ENCODE assay signal across 20 cellular contexts in the genomic region with DNA sequence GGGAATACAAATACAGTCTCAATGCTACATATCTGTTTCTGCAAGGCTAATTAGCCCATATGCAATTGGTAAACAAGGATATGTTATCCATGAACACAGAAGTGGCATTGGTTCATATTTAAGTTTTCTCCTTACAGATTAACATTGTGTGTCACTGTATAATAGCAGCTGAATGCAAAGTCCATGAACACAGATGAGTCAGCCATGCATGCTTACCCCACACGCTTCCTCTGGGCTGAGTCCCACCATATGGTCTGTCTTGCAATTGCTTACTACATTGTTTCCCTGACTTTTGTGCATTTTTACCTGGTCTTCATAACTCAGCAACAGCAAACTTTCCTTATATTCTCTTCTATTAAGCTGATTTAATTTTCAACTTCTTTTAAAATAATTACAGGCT. TPM values are rescaled to one million over a fixed set of nuclear protein-coding genes. Genes with fewer than 3 reads are reported as not detected.
DNase-seq lines count a peak whose midpoint lies in the region; ATAC-seq, FAIRE-seq and TF ChIP-seq lines count a peak whose summit lies in the region.
"Had no signal": no experiment of that assay in that cellular context is flagged by ENCODE, and none has a peak within 500 bp of the region (broad histone marks: within the 10 kb centered on the region; RNA-seq: fewer than 3 reads in every experiment).

No MANE protein-coding gene starts in this region.

- peaks cover 0 to 7% of the 10 kb centered on the region in 2 experiments; a peak in 3 of 5 replicates for H3K27me3 ChIP-seq in K562 (ENCODE audit: control insufficient read depth in 2 of 2, insufficient read depth in 2 of 2, low read length in 2 of 2)

- H3K9me1 ChIP-seq in K562 (ENCODE audit: control insufficient read depth, insufficient read depth, low read length), result no peaks in the 10 kb centered on the region

- TF ChIP-seq EP300 in K562 (IDR thresholded peaks at IDR 0.05; ENCODE audit: low read length), result no peak

- H3K4me1 ChIP-seq in K562 (replicated peaks in 1 of 2; ENCODE audit: control insufficient read depth in 2 of 2, insufficient read depth in 2 of 2, low read length in 2 of 2), result no peaks in the 10 kb centered on the region
- H3K4me1 ChIP-seq in kidney (ENCODE audit: control insufficient read depth in 1 of 2, insufficient read depth in 1 of 2, low read depth in 1 of 2, low read length in 2 of 2), result no peaks in the 10 kb centered on the region
- H3K4me1 ChIP-seq: psoas muscle had no signal

- POLR2A ChIA-PET in K562 (lab: Yijun Ruan, JAX), result interaction anchor here (0.9 kb wide), 1 partner anchor 113 kb away, joined by 3 read pairs; no protein-coding TSS in a partner anchor

- BruUV-seq in K562 (replicated peaks; lab: Mats Ljungman, UMichigan), result no TSS peak

- H3K9ac ChIP-seq in K562 (ENCODE audit: insufficient read depth in 1 of 2, low read depth in 2 of 2, low read length in 2 of 2), result no peak overlapping the region
- H3K9ac ChIP-seq in kidney (ENCODE audit: low read length in 2 of 2), result no peak overlapping the region

- no peak overlapping the region for H3K27ac Mint-ChIP-seq in activated T-helper 1 cell treated with anti-CD3 and anti-CD28 coated beads, Interleukin-12 subunit alpha, Interleukin-12 subunit beta, Interleukin-2, Interleukin-4 antibody, amounts not matched to agents 30 ng/mL and 10 ng/mL and 1 ng/mL, durations not matched to agents 14 hours and 24 hours and 36 hours
- H3K27ac Mint-ChIP-seq: activated naive CD8-positive, alpha-beta T cell; naive B cell; T-helper 17 cell had no signal

- H3K36me3 Mint-ChIP-seq in activated T-helper 1 cell treated with anti-CD3 and anti-CD28 coated beads, Interleukin-12 subunit alpha, Interleukin-12 subunit beta, Interleukin-2, Interleukin-4 antibody, amounts not matched to agents 30 ng/mL and 10 ng/mL and 1 ng/mL, durations not matched to agents 14 hours and 24 hours and 36 hours (ENCODE audit: low read depth), result no peaks in the 10 kb centered on the region
- H3K36me3 Mint-ChIP-seq: activated naive CD8-positive, alpha-beta T cell; naive B cell had no signal

- no peak overlapping the region for H3K4me2 ChIP-seq in K562 (ENCODE audit: insufficient read depth, low read length)

- no peak for TF ChIP-seq POLR2A in K562 (conservative IDR thresholded peaks at IDR 0.05)

- no peaks in the 10 kb centered on the region for H3K4me1 Mint-ChIP-seq in activated T-helper 1 cell treated with anti-CD3 and anti-CD28 coated beads, Interleukin-12 subunit alpha, Interleukin-12 subunit beta, Interleukin-2, Interleukin-4 antibody, amounts not matched to agents 30 ng/mL and 10 ng/mL and 1 ng/mL, durations not matched to agents 14 hours and 24 hours and 36 hours (ENCODE audit: low read depth)
- H3K4me1 Mint-ChIP-seq: naive B cell, T-helper 17 cell had no signal

- no peaks in the 10 kb centered on the region for H4K20me1 ChIP-seq in K562 (replicated peaks; ENCODE audit: control insufficient read depth, insufficient read depth, low read length)

- CTCF ChIA-PET in K562 (lab: Yijun Ruan, JAX; ENCODE audit: low intra/inter-chr PET ratio), result no interaction called here

- H3K9me3 Mint-ChIP-seq in activated T-helper 1 cell treated with anti-CD3 and anti-CD28 coated beads, Interleukin-12 subunit alpha, Interleukin-12 subunit beta, Interleukin-2, Interleukin-4 antibody, amounts not matched to agents 30 ng/mL and 10 ng/mL and 1 ng/mL, durations not matched to agents 14 hours and 24 hours and 36 hours, result no peaks in the 10 kb centered on the region
- H3K9me3 Mint-ChIP-seq: naive B cell had no signal

- DNase-seq in Daoy (ENCODE audit: low read depth) (peak; percentile 58), Kasumi-1 (lab: John Stamatoyannopoulos, UW) (peak; percentile 32 to 46), K562 (ENCODE audit: extremely low read depth in 1 of 4, low spot score in 3 of 4) (no peak), iris pigment epithelial cell (ENCODE audit: low read depth) (peak; percentile 76), activated gamma-delta T cell treated with Interleukin-2 at 50 U/mL for 16 hours (no peak), kidney (no peak)
- no peak for DNase-seq in activated T-helper 1 cell treated with anti-CD3 and anti-CD28 coated beads, Interleukin-12 subunit alpha, Interleukin-12 subunit beta, Interleukin-2, Interleukin-4 antibody, amounts not matched to agents 30 ng/mL and 10 ng/mL and 1 ng/mL, durations not matched to agents 14 hours and 24 hours and 36 hours (ENCODE audit: low spot score)
- DNase-seq in central memory CD4-positive, alpha-beta T cell, result no peak
- DNase-seq: activated CD8-positive, alpha-beta memory T cell treated with anti-CD3 and anti-CD28 coated beads, Interleukin-2, amount 50 U/mL, for 48 hours; C1 segment of cervical spinal cord; cerebellar nuclear complex; hippocampal formation; KG1; naive B cell; NCI-H187; NCI-H526 treated with DMSO at 0.1 percent for 48 hours; psoas muscle; T-helper 17 cell had no signal

- no peaks in the 10 kb centered on the region for H3K9me3 ChIP-seq in K562 (replicated peaks; ENCODE audit: control insufficient read depth, insufficient read depth, low read depth, low read length)
- H3K9me3 ChIP-seq in kidney (ENCODE audit: control insufficient read depth in 1 of 2, low read length in 2 of 2), result no peaks in the 10 kb centered on the region
- H3K9me3 ChIP-seq: psoas muscle, thoracic aorta had no signal

- H2AFZ ChIP-seq in K562 (ENCODE audit: low read depth, low read length), result no peak overlapping the region; the same call in 1 of the 2 replicates

- 7% methylated on average over 1 of the region's 1 CpG for WGBS in K562 (ENCODE audit: insufficient coverage, low coverage, missing lambda C conversion rate)

- no peaks in the 10 kb centered on the region for H3K79me2 ChIP-seq in K562 (ENCODE audit: control insufficient read depth, insufficient read depth, low read length)

- TF ChIP-seq CTCF in K562 (IDR thresholded peaks at IDR 0.05 in 2 of 3, conservative IDR thresholded peaks at IDR 0.05 in 1 of 3; ENCODE audit: insufficient read depth in 2 of 3, low read depth in 1 of 3, low read length in 3 of 3), result no peak
- no peak for TF ChIP-seq CTCF in kidney (IDR thresholded peaks at IDR 0.05; ENCODE audit: borderline replicate concordance, extremely low read depth, insufficient read depth)

- TF ChIP-seq RAD21 in K562 (CRISPR knock-in tag; conservative IDR thresholded peaks at IDR 0.05 in 1 of 2, IDR thresholded peaks at IDR 0.05 in 1 of 2), result no peak

- H3K4me3 ChIP-seq in K562, result no peak overlapping the region
- H3K4me3 ChIP-seq in kidney (ENCODE audit: low read length in 2 of 2), result no peak overlapping the region
- H3K4me3 ChIP-seq: psoas muscle, thoracic aorta had no signal

- peaks cover 13% of the 10 kb centered on the region for H3K27me3 Mint-ChIP-seq in activated T-helper 1 cell treated with anti-CD3 and anti-CD28 coated beads, Interleukin-12 subunit alpha, Interleukin-12 subunit beta, Interleukin-2, Interleukin-4 antibody, amounts not matched to agents 30 ng/mL and 10 ng/mL and 1 ng/mL, durations not matched to agents 14 hours and 24 hours and 36 hours (ENCODE audit: insufficient read depth)

- peak; percentile 49; the same call in 2 of the 3 replicates for ATAC-seq in K562
- ATAC-seq: psoas muscle, T-helper 17 cell had no signal

- H3K36me3 ChIP-seq in K562 (ENCODE audit: control insufficient read depth, insufficient read depth, low read length), result no peaks in the 10 kb centered on the region
- no peaks in the 10 kb centered on the region for H3K36me3 ChIP-seq in kidney (ENCODE audit: control insufficient read depth in 1 of 2, insufficient read depth in 2 of 2, low read length in 2 of 2)
- H3K36me3 ChIP-seq: thoracic aorta had no signal

- H3K27ac ChIP-seq in K562 (ENCODE audit: extremely low read depth, low read depth, low read length) (no peak overlapping the region), kidney (ENCODE audit: low read depth in 2 of 2, low read length in 2 of 2) (no peak overlapping the region)
- H3K27ac ChIP-seq: psoas muscle, thoracic aorta had no signal

- intact Hi-C loops in K562 (cut with micrococcal nuclease) (no loop called here), kidney (cut with DNase I) (no loop called here)
- intact Hi-C loops in activated T-helper 1 cell treated with anti-CD3 and anti-CD28 coated beads, Interleukin-12 subunit alpha, Interleukin-12 subunit beta, Interleukin-2, Interleukin-4 antibody, amounts not matched to agents 30 ng/mL and 10 ng/mL and 1 ng/mL, durations not matched to agents 14 hours and 24 hours and 36 hours (cut with micrococcal nuclease), result no loop called here

- FAIRE-seq in K562 (lab: Jason Lieb, UNC) (no peak), kidney (lab: Jason Lieb, UNC) (no peak)

- H3K4me3 Mint-ChIP-seq in activated T-helper 1 cell treated with anti-CD3 and anti-CD28 coated beads, Interleukin-12 subunit alpha, Interleukin-12 subunit beta, Interleukin-2, Interleukin-4 antibody, amounts not matched to agents 30 ng/mL and 10 ng/mL and 1 ng/mL, durations not matched to agents 14 hours and 24 hours and 36 hours, result no peak overlapping the region
- H3K4me3 Mint-ChIP-seq: activated naive CD8-positive, alpha-beta T cell; naive B cell; T-helper 17 cell had no signal

- in situ Hi-C loops in K562 (cut with MboI), result no loop called here

RNA-seq across cellular contexts. Expression of a gene that starts 41.5 kb away (rescaled TPM):
- 35.2 and 36.5 TPM in 2 replicates for total RNA-seq in Daoy (2014; rRNA removed; shearing (Covaris generic))
- 41.7 and 75.4 TPM in 2 replicates for total RNA-seq in K562 (2011; cell fraction: chromatin; rRNA removed; ENCODE audit: low replicate concordance)
- total RNA-seq in K562 (2011; cell fraction: nucleolus; rRNA removed), result 21.2 and 22.3 TPM in 2 replicates
- total RNA-seq in K562 (2011; cell fraction: nucleoplasm; rRNA removed), result 32.4 and 40.6 TPM in 2 replicates
- total RNA-seq in K562 (2014; rRNA removed) (31.3 and 33.8 TPM in 2 replicates), K562 (2014; rRNA removed; fragmentation: Illumina TruSeq; extraction: Trizol) (102 and 117 TPM in 2 replicates), K562 (2015; rRNA removed; fragmentation: Illumina TruSeq; extraction: Trizol) (67.8 and 73.0 TPM in 2 replicates), K562 (2021) (51.7 and 54.3 TPM in 2 replicates), kidney (42.3 TPM)
- polyA plus RNA-seq in K562 (2011; rRNA removed) (46.1 and 61.2 TPM in 2 replicates), K562 (2014; fragmentation: Illumina TruSeq; extraction: Trizol) (54.4 and 57.9 TPM in 2 replicates), K562 (2014; fragmentation: Nextera tagmentation; extraction: Ambion mirVana) (10 to 100 TPM; 77.3 to 82.4 TPM), K562 (2014; rRNA removed) (40.9 and 48.5 TPM in 2 replicates), kidney (ENCODE audit: insufficient read depth, low read depth, low replicate concordance) (27.1 TPM)
- polyA plus RNA-seq in K562 (2011; cell fraction: cytosol; rRNA removed), result 11.2 and 18.7 TPM in 2 replicates
- polyA plus RNA-seq in K562 (2011; cell fraction: nucleus; rRNA removed), result 10.7 and 14.4 TPM in 2 replicates
- polyA plus RNA-seq in K562 (2012), result 45.5 and 52.4 TPM in 2 replicates
- polyA minus RNA-seq in K562 (2011; rRNA and poly(A)+ RNA removed), result 157 and 166 TPM in 2 replicates
- polyA minus RNA-seq in K562 (2011; cell fraction: cytosol; rRNA and poly(A)+ RNA removed), result 25.9 and 29.5 TPM in 2 replicates
- polyA minus RNA-seq in K562 (2011; cell fraction: nucleus; rRNA and poly(A)+ RNA removed), result 23.6 and 55.8 TPM in 2 replicates
- total RNA-seq in activated T-helper 1 cell treated with anti-CD3 and anti-CD28 coated beads, Interleukin-12 subunit alpha, Interleukin-12 subunit beta, Interleukin-2, Interleukin-4 antibody, amounts not matched to agents 30 ng/mL and 10 ng/mL and 1 ng/mL, durations not matched to agents 14 hours and 24 hours and 36 hours, result 42.7 and 47.1 TPM in 2 replicates

Comparison
In these comparisons a context has a peak if more than half of its experiments do, and no peak if none do; other contexts are left out.
1. DNase-seq: peak in Daoy (single experiment), Kasumi-1 (2 of 2) and iris pigment epithelial cell (single experiment); none in K562 (0 of 4), activated T-helper 1 cell treated with anti-CD3 and anti-CD28 coated beads, Interleukin-12 subunit alpha, Interleukin-12 subunit beta, Interleukin-2, Interleukin-4 antibody, amounts not matched to agents 30 ng/mL and 10 ng/mL and 1 ng/mL, durations not matched to agents 14 hours and 24 hours and 36 hours (single experiment), activated gamma-delta T cell treated with Interleukin-2 at 50 U/mL for 16 hours (single experiment), kidney (single experiment) and central memory CD4-positive, alpha-beta T cell (single experiment).